Comparison of ENCODE assay signal across 1 cellular context in the genomic region with DNA sequence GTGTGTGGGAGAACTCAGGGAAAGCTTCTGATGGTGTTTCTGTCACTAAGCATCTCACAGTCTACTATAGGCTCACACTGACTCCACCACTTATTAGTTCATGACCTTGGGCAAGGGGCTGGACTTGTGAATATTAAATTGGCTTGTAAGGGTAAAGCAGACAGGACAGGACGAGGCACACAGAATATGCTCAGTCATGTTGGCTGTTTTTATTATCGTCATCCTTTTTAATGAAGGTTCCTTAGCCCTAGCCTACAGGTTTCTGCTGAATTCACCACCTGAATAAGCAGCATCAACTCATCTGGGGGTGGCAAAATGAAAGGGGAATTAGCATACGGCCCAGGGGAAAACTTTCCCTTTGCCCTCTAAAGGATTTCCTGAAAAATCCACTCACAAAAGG.
TF ChIP-seq lines count a peak whose summit lies in the region.

No MANE protein-coding gene starts in this region.

TF ChIP-seq in GM23338, 12 proteins besides CTCF, POLR2A, EP300 and RAD21 (continued from another document):
- no peak for TF ChIP-seq CREB1 (CRISPR knock-in tag; IDR thresholded peaks at IDR 0.05; ENCODE audit: low read depth)
